ENCODE assay signal across 12 cellular contexts in genomic region chr5:43304520-43304919, GRCh38. TPM values are rescaled to one million over a fixed set of nuclear protein-coding genes. Genes with fewer than 3 reads are reported as not detected.
DNase-seq lines count a peak whose midpoint lies in the region; ATAC-seq and TF ChIP-seq lines count a peak whose summit lies in the region.
"Had no signal": no experiment of that assay in that cellular context is flagged by ENCODE, and none has a peak within 500 bp of the region (broad histone marks: within the 10 kb centered on the region; RNA-seq: fewer than 3 reads in every experiment).

No MANE protein-coding gene starts in this region.

- no peak for TF ChIP-seq CTCF in SK-N-SH (IDR thresholded peaks at IDR 0.05)
- TF ChIP-seq CTCF in activated CD8-positive, alpha-beta T cell treated with anti-CD3 and anti-CD28 coated beads for 36 hours (IDR thresholded peaks at IDR 0.05): no peak
- TF ChIP-seq CTCF in neural cell (IDR thresholded peaks at IDR 0.05; ENCODE audit: poor library complexity, severe bottlenecking): no peak
- TF ChIP-seq CTCF in omental fat pad (IDR thresholded peaks at IDR 0.05): no peak

- TF ChIP-seq EP300 in SK-N-SH (IDR thresholded peaks at IDR 0.05; ENCODE audit: borderline replicate concordance in 1 of 2, low read depth in 1 of 2, low read length in 1 of 2) (no peak), neural cell (conservative IDR thresholded peaks at IDR 0.05; ENCODE audit: poor library complexity, severe bottlenecking) (no peak)

- no peaks in the 10 kb centered on the region for H3K9me3 Mint-ChIP-seq in activated CD8-positive, alpha-beta T cell treated with anti-CD3 and anti-CD28 coated beads for 36 hours

- H3F3A ChIP-seq in SK-N-SH (replicated peaks; ENCODE audit: insufficient read depth): peaks cover 5% of the 10 kb centered on the region
- peaks cover 6% of the 10 kb centered on the region for H3F3A ChIP-seq in neural cell (ENCODE audit: insufficient read depth, low read length, poor library complexity, severe bottlenecking)

- H3K36me3 ChIP-seq in SK-N-SH (replicated peaks in 1 of 2; ENCODE audit: control insufficient read depth in 1 of 2, insufficient read depth in 2 of 2, low read length in 1 of 2): no peaks in the 10 kb centered on the region
- H3K36me3 ChIP-seq in neural cell (ENCODE audit: insufficient read depth, low read length): peaks cover 15% of the 10 kb centered on the region

- H3K4me2 ChIP-seq in SK-N-SH (no peak overlapping the region), neural cell (ENCODE audit: low read length) (no peak overlapping the region)

- H3K9me3 ChIP-seq in SK-N-SH: no peaks in the 10 kb centered on the region
- H3K9me3 ChIP-seq in neural cell (ENCODE audit: low read length): no peaks in the 10 kb centered on the region

- H3K9ac ChIP-seq in SK-N-SH (no peak overlapping the region), neural cell (ENCODE audit: low read length) (no peak overlapping the region)

- no peaks in the 10 kb centered on the region for H3K27me3 ChIP-seq in SK-N-SH (ENCODE audit: insufficient read depth)
- H3K27me3 ChIP-seq in neural cell (ENCODE audit: insufficient read depth, low read depth, low read length): no peaks in the 10 kb centered on the region

- peaks cover 44% of the 10 kb centered on the region; the same call in 1 of the 2 replicates for H3K79me2 ChIP-seq in SK-N-SH (ENCODE audit: insufficient read depth)
- H3K79me2 ChIP-seq in neural cell (replicated peaks; ENCODE audit: insufficient read depth, low read length): peaks cover 100% of the 10 kb centered on the region

- H3K4me3 Mint-ChIP-seq in activated CD8-positive, alpha-beta T cell treated with anti-CD3 and anti-CD28 coated beads for 36 hours: peak overlapping the region; percentile 24

- intact Hi-C loops in activated CD8-positive, alpha-beta T cell treated with anti-CD3 and anti-CD28 coated beads for 36 hours (cut with micrococcal nuclease): loop anchor here (10.0 kb wide), 1 partner anchor 110 kb away; the partner anchor contains the start of gene NIM1K

- POLR2A ChIA-PET in SK-N-SH (lab: Yijun Ruan, JAX): no interaction called here
- POLR2A ChIA-PET in activated CD8-positive, alpha-beta T cell treated with anti-CD3 and anti-CD28 coated beads for 36 hours (lab: Charles Lee): interaction anchor here (0.7 to 1.3 kb wide), 3 partner anchors 9 to 197 kb away, joined by 3 to 4 read pairs (median 3); partner anchors contain the start of gene HMGCS1

- ATAC-seq in SK-N-SH treated with all-trans-retinoic acid at 6 μM for 48 hours (no peak), HG02852 (IDR thresholded peaks at IDR 0.05; ENCODE audit: unreplicated experiment) (peak; percentile 57), omental fat pad (ENCODE audit: low FRiP score) (no peak), HG02938 (IDR thresholded peaks at IDR 0.05; ENCODE audit: unreplicated experiment) (no peak)
- peak; percentile 81 for ATAC-seq in activated CD8-positive, alpha-beta T cell treated with anti-CD3 and anti-CD28 coated beads for 36 hours

- peaks cover 0 to 21% of the 10 kb centered on the region in 2 experiments; a peak in 3 of 4 replicates for H3K4me1 ChIP-seq in SK-N-SH (ENCODE audit: control insufficient read depth in 1 of 2, insufficient read depth in 2 of 2, low read depth in 1 of 2, low read length in 1 of 2)

- TF ChIP-seq RAD21 in SK-N-SH (IDR thresholded peaks at IDR 0.05; ENCODE audit: low read length) (no peak), neural cell (conservative IDR thresholded peaks at IDR 0.05) (no peak)

- H3K27ac ChIP-seq in SK-N-SH (ENCODE audit: low read depth in 2 of 2, low read length in 1 of 2) (no peak overlapping the region), neural cell (ENCODE audit: low read length) (no peak overlapping the region)

- no peak for DNase-seq in SK-N-SH
- no peak for DNase-seq in activated CD8-positive, alpha-beta T cell treated with anti-CD3 and anti-CD28 coated beads for 36 hours
- DNase-seq in omental fat pad (ENCODE audit: low spot score): no peak
- no peak for DNase-seq in Ammon's horn (ENCODE audit: low spot score)
- DNase-seq: 8988T, Kasumi-1, NCI-H446 had no signal

- H3K36me3 Mint-ChIP-seq in activated CD8-positive, alpha-beta T cell treated with anti-CD3 and anti-CD28 coated beads for 36 hours (ENCODE audit: low read depth): peaks cover 57% of the 10 kb centered on the region

- peak overlapping the region; percentile 86 for H3K27ac Mint-ChIP-seq in activated CD8-positive, alpha-beta T cell treated with anti-CD3 and anti-CD28 coated beads for 36 hours

- H3K9me2 ChIP-seq in SK-N-SH: no peaks in the 10 kb centered on the region
- H3K9me2 ChIP-seq in neural cell (ENCODE audit: insufficient read depth, low read length): no peaks in the 10 kb centered on the region

- CTCF ChIA-PET in SK-N-SH (lab: Yijun Ruan, JAX): interaction anchor here (0.9 to 1.9 kb wide), 5 partner anchors 9 to 184 kb away, joined by 3 to 9 read pairs (median 3); partner anchors contain the start of gene ZNF131
- CTCF ChIA-PET in activated CD8-positive, alpha-beta T cell treated with anti-CD3 and anti-CD28 coated beads for 36 hours (lab: Charles Lee): interaction anchor here (1.2 to 3.2 kb wide), 2 partner anchors 9 to 85 kb away, joined by 3 to 19 read pairs; no protein-coding TSS in a partner anchor

- peaks cover 70% of the 10 kb centered on the region for H3K4me1 Mint-ChIP-seq in activated CD8-positive, alpha-beta T cell treated with anti-CD3 and anti-CD28 coated beads for 36 hours (ENCODE audit: low read depth)

- no peak overlapping the region for H2AFZ ChIP-seq in SK-N-SH (ENCODE audit: low read depth)
- H2AFZ ChIP-seq in neural cell (ENCODE audit: low read depth, low read length): no peak overlapping the region

- WGBS in SK-N-SH (ENCODE audit: low lambda C conversion rate): 55% methylated on average over 1 of the region's 1 CpG

- H3K27me3 Mint-ChIP-seq in activated CD8-positive, alpha-beta T cell treated with anti-CD3 and anti-CD28 coated beads for 36 hours: no peaks in the 10 kb centered on the region

- H4K20me1 ChIP-seq in SK-N-SH (ENCODE audit: insufficient read depth) (peaks cover 11% of the 10 kb centered on the region; the same call in 1 of the 2 replicates), neural cell (ENCODE audit: insufficient read depth) (peaks cover 35% of the 10 kb centered on the region)

- H3K4me3 ChIP-seq in SK-N-SH (ENCODE audit: low read depth in 2 of 2, low read length in 1 of 2) (no peak overlapping the region), neural cell (ENCODE audit: low read length) (peak overlapping the region; percentile 26)
- H3K4me3 ChIP-seq: lung had no signal

TF ChIP-seq in SK-N-SH, 30 proteins besides CTCF, POLR2A, EP300 and RAD21 (continues in another document):
- TF ChIP-seq, protein P1, sequence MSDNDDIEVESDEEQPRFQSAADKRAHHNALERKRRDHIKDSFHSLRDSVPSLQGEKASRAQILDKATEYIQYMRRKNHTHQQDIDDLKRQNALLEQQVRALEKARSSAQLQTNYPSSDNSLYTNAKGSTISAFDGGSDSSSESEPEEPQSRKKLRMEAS (IDR thresholded peaks at IDR 0.05; ENCODE audit: low read depth): no peak
- TF ChIP-seq JUND (IDR thresholded peaks at IDR 0.05) (no peak), TCF12 (IDR thresholded peaks at IDR 0.05) (peak; percentile 34; the same call in 1 of the 2 replicates)

TF ChIP-seq in SK-N-SH treated with all-trans-retinoic acid at 6 μM for 48 hours, 23 proteins besides CTCF, POLR2A, EP300 and RAD21 (continues in another document):
- TF ChIP-seq ZNF70 (CRISPR knock-in tag; IDR thresholded peaks at IDR 0.05) (no peak), ESRRG (CRISPR knock-in tag; IDR thresholded peaks at IDR 0.05) (no peak)

TF ChIP-seq in neural cell, 6 proteins besides CTCF, POLR2A, EP300 and RAD21:
- TF ChIP-seq SMC3 (conservative IDR thresholded peaks at IDR 0.05; ENCODE audit: poor library complexity) (no peak), TAF1 (IDR thresholded peaks at IDR 0.05; ENCODE audit: low read depth) (no peak), EZH2 (IDR thresholded peaks at IDR 0.05; ENCODE audit: borderline replicate concordance, insufficient read depth, low read length, poor library complexity, severe bottlenecking) (no peak), POLR2AphosphoS5 (IDR thresholded peaks at IDR 0.05) (no peak), MXI1 (conservative IDR thresholded peaks at IDR 0.05; ENCODE audit: poor library complexity, severe bottlenecking) (no peak), REST (IDR thresholded peaks at IDR 0.05; ENCODE audit: borderline replicate concordance) (no peak)

RNA-seq across cellular contexts. Expression of gene HMGCS1, which starts 8.7 kb away (rescaled TPM):
- polyA plus RNA-seq in SK-N-SH (2012; rRNA removed) (8.2 and 11.3 TPM in 2 replicates), neural cell (433 and 498 TPM in 2 replicates)
- polyA plus RNA-seq in SK-N-SH (2012; cell fraction: cytosol; rRNA removed): 11.1 and 11.2 TPM in 2 replicates
- 8.7 and 17.4 TPM in 2 replicates for polyA plus RNA-seq in SK-N-SH (2012; cell fraction: nucleus; rRNA removed)
- 10 to 100 TPM; 63.6 to 65.7 TPM for total RNA-seq in activated CD8-positive, alpha-beta T cell treated with anti-CD3 and anti-CD28 coated beads for 36 hours
- 486 and 512 TPM in 2 replicates for polyA minus RNA-seq in neural cell
- 10 to 100 TPM in 3 of 4 donors, 1 to 10 TPM in 1; 9.8 to 34.5 (median 18.4) TPM for total RNA-seq in omental fat pad

Comparison
In these comparisons a context has a peak if more than half of its experiments do, and no peak if none do; other contexts are left out.
1. ATAC-seq: peak in HG02852 (single experiment) and activated CD8-positive, alpha-beta T cell treated with anti-CD3 and anti-CD28 coated beads for 36 hours (single experiment); none in SK-N-SH treated with all-trans-retinoic acid at 6 μM for 48 hours (single experiment), omental fat pad (single experiment) and HG02938 (single experiment).